ENCODE assay signal across 25 cellular contexts in genomic region chr2:241473399-241473798, GRCh38. TPM values are rescaled to one million over a fixed set of nuclear protein-coding genes. Genes with fewer than 3 reads are reported as not detected.
A peak's percentile ranks its signal among the peaks of the same experiment; 100 is the strongest.
DNase-seq lines count a peak whose midpoint lies in the region; ATAC-seq and TF ChIP-seq lines count a peak whose summit lies in the region.
"Had no signal": no experiment of that assay in that cellular context is flagged by ENCODE, and none has a peak within 500 bp of the region (broad histone marks: within the 10 kb centered on the region; RNA-seq: fewer than 3 reads in every experiment).

No MANE protein-coding gene starts in this region.

- no peaks in the 10 kb centered on the region for H3K79me2 ChIP-seq in osteoblast (ENCODE audit: insufficient read depth, low read length)

- no peaks in the 10 kb centered on the region for H4K20me1 ChIP-seq in osteoblast (ENCODE audit: insufficient read depth, low read length)

- intact Hi-C loops in prostate gland (cut with DNase I), result no loop called here

- 88% methylated on average over 3 of the region's 3 CpGs for WGBS in prostate gland

- no peaks in the 10 kb centered on the region for H3K4me1 Mint-ChIP-seq in activated T-helper 17 cell treated with anti-CD3 and anti-CD28 coated beads, Interleukin-2, amount 50 U/mL, for 72 hours
- no peaks in the 10 kb centered on the region for H3K4me1 Mint-ChIP-seq in neural crest cell
- H3K4me1 Mint-ChIP-seq: B cell had no signal

- no peaks in the 10 kb centered on the region for H3K27me3 ChIP-seq in NT2/D1 (ENCODE audit: insufficient read depth, insufficient read length)
- H3K27me3 ChIP-seq in osteoblast (ENCODE audit: insufficient read depth, low read length), result no peaks in the 10 kb centered on the region
- H3K27me3 ChIP-seq in prostate gland (replicated peaks; ENCODE audit: insufficient read depth), result no peaks in the 10 kb centered on the region
- H3K27me3 ChIP-seq: BLaER1 treated with 17β-estradiol and CSF1 and Interleukin-3, amounts not matched to agents 10 nM and 100 nM had no signal

- H2AFZ ChIP-seq in osteoblast (ENCODE audit: low read length), result no peak overlapping the region

- ATAC-seq in activated T-helper 17 cell treated with anti-CD3 and anti-CD28 coated beads, Interleukin-2, amount 50 U/mL, for 72 hours (replicated peaks), result no peak
- ATAC-seq in HG03571 (IDR thresholded peaks at IDR 0.05; ENCODE audit: unreplicated experiment), result no peak
- ATAC-seq in HG02840 (IDR thresholded peaks at IDR 0.05; ENCODE audit: low FRiP score, unreplicated experiment), result no peak
- ATAC-seq: CD8-positive, alpha-beta T cell; GM12878 had no signal

- no peak overlapping the region for H3K9ac ChIP-seq in NT2/D1 (ENCODE audit: insufficient read length, low read depth)

- peaks cover 8% of the 10 kb centered on the region for H3K27me3 Mint-ChIP-seq in activated T-helper 17 cell treated with anti-CD3 and anti-CD28 coated beads, Interleukin-2, amount 50 U/mL, for 72 hours
- no peaks in the 10 kb centered on the region for H3K27me3 Mint-ChIP-seq in neural crest cell (ENCODE audit: low read depth)
- H3K27me3 Mint-ChIP-seq: B cell had no signal

- H3K27ac ChIP-seq in osteoblast (ENCODE audit: low read depth, low read length) (no peak overlapping the region), prostate gland (no peak overlapping the region)
- H3K27ac ChIP-seq: 22Rv1; A549; BLaER1 treated with 17β-estradiol and CSF1 and Interleukin-3, amounts not matched to agents 10 nM and 100 nM; C4-2B had no signal

- no peak overlapping the region for H3K4me2 ChIP-seq in osteoblast (ENCODE audit: insufficient read depth, low read length)
- H3K4me2 ChIP-seq: A549; BLaER1 treated with 17β-estradiol and CSF1 and Interleukin-3, amounts not matched to agents 10 nM and 100 nM had no signal

- H3K4me1 ChIP-seq in NT2/D1 (ENCODE audit: insufficient read depth, insufficient read length) (peaks cover 2% of the 10 kb centered on the region), osteoblast (ENCODE audit: insufficient read depth, low read length) (no peaks in the 10 kb centered on the region), prostate gland (replicated peaks) (no peaks in the 10 kb centered on the region)
- H3K4me1 ChIP-seq: A549; BLaER1 treated with 17β-estradiol and CSF1 and Interleukin-3, amounts not matched to agents 10 nM and 100 nM had no signal

- H3K4me3 ChIP-seq in NT2/D1 (ENCODE audit: insufficient read length, low read depth) (peak overlapping the region; percentile 1), osteoblast (ENCODE audit: insufficient read depth, low read length) (no peak overlapping the region), prostate gland (no peak overlapping the region)
- H3K4me3 ChIP-seq: A549; BLaER1 treated with 17β-estradiol and CSF1 and Interleukin-3, amounts not matched to agents 10 nM and 100 nM; GM12878 had no signal

- TF ChIP-seq CTCF in neural crest cell (conservative IDR thresholded peaks at IDR 0.05) (no peak), osteoblast (IDR thresholded peaks at IDR 0.05; ENCODE audit: extremely low read depth, low read depth, low read length) (no peak), prostate gland (IDR thresholded peaks at IDR 0.05) (no peak)

- no peak for DNase-seq in NT2/D1 (ENCODE audit: low read depth, low spot score)
- no peak for DNase-seq in neural crest cell (ENCODE audit: low read depth, low spot score)
- DNase-seq in osteoblast (ENCODE audit: insufficient read length, low spot score, missing footprints), result peak; percentile 72
- no peak for DNase-seq in cortex of kidney (lab: John Stamatoyannopoulos, UW)
- DNase-seq in prostate gland (ENCODE audit: low spot score), result no peak
- DNase-seq: AML-193; CD4-positive, alpha-beta T cell; CD8-positive, alpha-beta T cell; COR-L47; DMS 273 treated with DMSO at 0.1 percent for 48 hours; DMS153; DMS53; DMS79; DND-41; EL; GDM1 had no signal

- H3K36me3 Mint-ChIP-seq in activated T-helper 17 cell treated with anti-CD3 and anti-CD28 coated beads, Interleukin-2, amount 50 U/mL, for 72 hours (ENCODE audit: low read depth), result no peaks in the 10 kb centered on the region
- no peaks in the 10 kb centered on the region for H3K36me3 Mint-ChIP-seq in neural crest cell (ENCODE audit: low read depth)

- no peak for TF ChIP-seq POLR2A in prostate gland (IDR thresholded peaks at IDR 0.05)

- H3K4me3 Mint-ChIP-seq in activated T-helper 17 cell treated with anti-CD3 and anti-CD28 coated beads, Interleukin-2, amount 50 U/mL, for 72 hours, result no peak overlapping the region
- no peak overlapping the region for H3K4me3 Mint-ChIP-seq in neural crest cell
- H3K4me3 Mint-ChIP-seq: B cell; CD4-positive, alpha-beta T cell; CD8-positive, alpha-beta T cell had no signal

- H3K9me3 Mint-ChIP-seq in activated T-helper 17 cell treated with anti-CD3 and anti-CD28 coated beads, Interleukin-2, amount 50 U/mL, for 72 hours, result no peaks in the 10 kb centered on the region
- no peaks in the 10 kb centered on the region for H3K9me3 Mint-ChIP-seq in neural crest cell
- H3K9me3 Mint-ChIP-seq: CD4-positive, alpha-beta T cell; CD8-positive, alpha-beta T cell had no signal

- peak overlapping the region; percentile 75 for H3K27ac Mint-ChIP-seq in activated T-helper 17 cell treated with anti-CD3 and anti-CD28 coated beads, Interleukin-2, amount 50 U/mL, for 72 hours
- peak overlapping the region; percentile 75 for H3K27ac Mint-ChIP-seq in neural crest cell (ENCODE audit: unreplicated experiment)
- H3K27ac Mint-ChIP-seq: B cell; CD4-positive, alpha-beta T cell; CD8-positive, alpha-beta T cell had no signal

- H3K36me3 ChIP-seq in NT2/D1 (ENCODE audit: insufficient read depth, insufficient read length, low read length), result peaks cover 5% of the 10 kb centered on the region
- H3K36me3 ChIP-seq in osteoblast (ENCODE audit: insufficient read depth, low read length), result no peaks in the 10 kb centered on the region
- no peaks in the 10 kb centered on the region for H3K36me3 ChIP-seq in prostate gland

- H3K9me3 ChIP-seq in NT2/D1 (ENCODE audit: insufficient read depth, low read length) (no peaks in the 10 kb centered on the region), osteoblast (ENCODE audit: low read depth, low read length) (no peaks in the 10 kb centered on the region), prostate gland (no peaks in the 10 kb centered on the region)
- H3K9me3 ChIP-seq: A549; BLaER1 treated with 17β-estradiol and CSF1 and Interleukin-3, amounts not matched to agents 10 nM and 100 nM had no signal

RNA-seq across cellular contexts. Expression of gene STK25, which starts 35.0 kb away (rescaled TPM):
- total RNA-seq in activated T-helper 17 cell treated with anti-CD3 and anti-CD28 coated beads, Interleukin-2, amount 50 U/mL, for 72 hours, result 10 to 100 TPM; 86.7 to 87.8 TPM
- total RNA-seq in neural crest cell (215 and 223 TPM in 2 replicates), osteoblast (189 and 227 TPM in 2 replicates), prostate gland (100 to 1,000 TPM; 169 to 235 TPM)
